10 cellular contexts compared by ENCODE assay signal in the genomic region with DNA sequence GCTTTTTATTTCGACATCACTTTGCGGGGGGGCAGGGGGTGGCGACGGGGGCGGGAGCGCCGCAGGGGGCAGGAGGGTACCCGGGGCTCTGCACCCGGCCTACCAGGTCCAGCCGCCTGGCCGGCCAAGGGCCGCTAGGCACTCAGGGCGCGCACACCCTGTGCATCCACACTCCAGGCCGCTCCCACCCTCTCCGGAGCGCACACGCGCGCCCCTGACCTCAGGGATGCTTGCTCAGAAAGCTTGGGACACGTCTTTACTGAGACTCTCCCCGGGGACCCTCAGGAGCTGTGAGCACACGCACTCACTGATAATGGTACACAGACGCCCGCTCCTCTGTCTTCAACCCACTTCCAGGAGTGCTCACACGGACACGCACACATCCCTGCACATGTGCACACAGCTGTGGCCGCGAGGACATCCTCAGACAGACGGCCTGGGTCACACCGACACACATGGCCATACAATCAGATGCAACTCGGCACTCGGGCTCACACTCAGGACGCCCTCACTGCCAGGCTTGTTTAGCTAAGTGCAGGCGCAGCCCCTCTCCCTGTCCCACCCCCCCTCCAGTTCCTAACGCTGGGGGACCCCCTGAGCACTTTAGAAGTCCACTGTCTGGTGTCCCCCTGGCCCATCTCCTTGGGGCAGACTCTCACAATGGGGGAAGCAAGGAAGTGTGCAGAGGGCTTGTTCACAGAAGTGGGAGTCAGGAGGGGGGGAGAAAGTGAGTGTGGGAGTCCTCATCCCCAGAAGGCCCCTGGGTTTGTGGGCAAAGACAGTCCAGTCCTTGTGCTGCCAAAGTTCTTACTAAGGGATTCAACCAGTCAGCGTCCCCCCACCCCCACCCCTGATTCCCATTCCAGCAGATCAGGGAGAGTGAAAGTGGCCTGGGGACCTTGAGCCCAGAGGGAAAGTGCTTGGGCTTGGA. TPM values are rescaled to one million over a fixed set of nuclear protein-coding genes. Genes with fewer than 3 reads are reported as not detected.
A peak's percentile ranks its signal among the peaks of the same experiment; 100 is the strongest.
DNase-seq lines count a peak whose midpoint lies in the region; ATAC-seq and TF ChIP-seq lines count a peak whose summit lies in the region.
"Had no signal": no experiment of that assay in that cellular context is flagged by ENCODE, and none has a peak within 500 bp of the region (broad histone marks: within the 10 kb centered on the region; RNA-seq: fewer than 3 reads in every experiment).

No MANE protein-coding gene starts in this region.

- H3K4me3 Mint-ChIP-seq in CD4-positive, alpha-beta T cell, result peak overlapping the region; percentile 76
- H3K4me3 Mint-ChIP-seq in glutamatergic neuron (ENCODE audit: unreplicated experiment), result peak overlapping the region; percentile 73

- peak in 1 of 10 experiments; percentile 25 for DNase-seq in CD4-positive, alpha-beta T cell
- DNase-seq in glutamatergic neuron (peak; percentile 35), prostate gland (ENCODE audit: low spot score) (no peak), NCI-H128 (lab: John Stamatoyannopoulos, UW; ENCODE audit: unreplicated experiment) (no peak), T-helper 9 cell (no peak), colonic mucosa (no peak)
- no peak for DNase-seq in activated CD4-positive, alpha-beta T cell treated with anti-CD3 and anti-CD28 coated beads for 4 hours
- DNase-seq: effector CD8-positive, alpha-beta T cell; PC-9 had no signal

- no peaks in the 10 kb centered on the region for H3K9me3 ChIP-seq in CD4-positive, alpha-beta T cell (ENCODE audit: control insufficient read depth, low read length)
- H3K9me3 ChIP-seq in HUES6 (ENCODE audit: control insufficient read depth, insufficient read depth, low read depth, low read length) (no peaks in the 10 kb centered on the region), prostate gland (no peaks in the 10 kb centered on the region), colonic mucosa (no peaks in the 10 kb centered on the region)

- peak overlapping the region; percentile 65 for H3K4me3 ChIP-seq in HUES6 (ENCODE audit: low read depth, low read length)
- peak overlapping the region; percentile 85 to 93 for H3K4me3 ChIP-seq in prostate gland
- no peak overlapping the region for H3K4me3 ChIP-seq in colonic mucosa
- H3K4me3 ChIP-seq: PC-9 had no signal

- H3K36me3 Mint-ChIP-seq in CD4-positive, alpha-beta T cell (ENCODE audit: low read depth), result no peaks in the 10 kb centered on the region
- peaks cover 5% of the 10 kb centered on the region for H3K36me3 Mint-ChIP-seq in glutamatergic neuron (ENCODE audit: unreplicated experiment)

- H3K27ac Mint-ChIP-seq in CD4-positive, alpha-beta T cell, result no peak overlapping the region
- peak overlapping the region; percentile 76 for H3K27ac Mint-ChIP-seq in glutamatergic neuron (ENCODE audit: unreplicated experiment)

- no peaks in the 10 kb centered on the region for H3K9me3 Mint-ChIP-seq in CD4-positive, alpha-beta T cell
- peaks cover 13% of the 10 kb centered on the region for H3K9me3 Mint-ChIP-seq in glutamatergic neuron (ENCODE audit: unreplicated experiment)

- POLR2A ChIA-PET in CD4-positive, alpha-beta T cell (lab: Charles Lee), result no interaction called here

- peaks cover 82% of the 10 kb centered on the region for H3K27me3 Mint-ChIP-seq in CD4-positive, alpha-beta T cell
- peaks cover 30% of the 10 kb centered on the region for H3K27me3 Mint-ChIP-seq in glutamatergic neuron (ENCODE audit: unreplicated experiment)

- H3K9ac ChIP-seq in HUES6 (ENCODE audit: low read length) (no peak overlapping the region), colonic mucosa (ENCODE audit: low read depth in 2 of 2, low read length in 2 of 2) (no peak overlapping the region)

- no peak for TF ChIP-seq CTCF in CD4-positive, alpha-beta T cell (IDR thresholded peaks at IDR 0.05)
- TF ChIP-seq CTCF in glutamatergic neuron (IDR thresholded peaks at IDR 0.05; ENCODE audit: partially characterized antibody, unreplicated experiment) (no peak), prostate gland (IDR thresholded peaks at IDR 0.05) (no peak), colonic mucosa (IDR thresholded peaks at IDR 0.05) (no peak)

- H3K4me1 ChIP-seq in HUES6 (ENCODE audit: control insufficient read depth, insufficient read depth, low read length), result peaks cover 52% of the 10 kb centered on the region
- H3K4me1 ChIP-seq in prostate gland (replicated peaks), result no peaks in the 10 kb centered on the region
- peaks cover 35% of the 10 kb centered on the region for H3K4me1 ChIP-seq in colonic mucosa

- H3K4me1 Mint-ChIP-seq in CD4-positive, alpha-beta T cell (ENCODE audit: low read depth), result peaks cover 37% of the 10 kb centered on the region
- H3K4me1 Mint-ChIP-seq in glutamatergic neuron (ENCODE audit: low read depth, unreplicated experiment), result peaks cover 8% of the 10 kb centered on the region

- intact Hi-C loops in CD4-positive, alpha-beta T cell (cut with DNase I, micrococcal nuclease), result loop anchor here (10.0 kb wide), 2 partner anchors 111 to 319 kb away; no protein-coding TSS in a partner anchor
- intact Hi-C loops in prostate gland (cut with DNase I), result no loop called here
- intact Hi-C loops in colonic mucosa (cut with DNase I), result loop anchor here (10.0 kb wide), 1 partner anchor 329 kb away; no protein-coding TSS in a partner anchor

- no peak for ATAC-seq in CD4-positive, alpha-beta T cell (ENCODE audit: poor library complexity)

- H3K36me3 ChIP-seq in HUES6 (ENCODE audit: control insufficient read depth, insufficient read depth, low read length) (no peaks in the 10 kb centered on the region), prostate gland (no peaks in the 10 kb centered on the region), colonic mucosa (no peaks in the 10 kb centered on the region)

- no peak overlapping the region for H3K27ac ChIP-seq in CD4-positive, alpha-beta T cell (ENCODE audit: low read depth, low read length)
- H3K27ac ChIP-seq in HUES6 (ENCODE audit: low read depth, low read length), result no peak overlapping the region
- H3K27ac ChIP-seq in prostate gland, result peak overlapping the region; percentile 99
- no peak overlapping the region for H3K27ac ChIP-seq in colonic mucosa
- H3K27ac ChIP-seq: PC-9 had no signal

- CTCF ChIA-PET in CD4-positive, alpha-beta T cell (lab: Charles Lee), result no interaction called here

- TF ChIP-seq POLR2A in prostate gland (IDR thresholded peaks at IDR 0.05), result no peak

- WGBS in prostate gland, result 12% methylated on average over 37 of the region's 37 CpGs

- peaks cover 86% of the 10 kb centered on the region for H3K27me3 ChIP-seq in CD4-positive, alpha-beta T cell (ENCODE audit: control insufficient read depth, insufficient read depth, low read length)
- H3K27me3 ChIP-seq in HUES6 (ENCODE audit: control insufficient read depth, insufficient read depth, low read length) (peaks cover 98% of the 10 kb centered on the region), prostate gland (replicated peaks; ENCODE audit: insufficient read depth) (no peaks in the 10 kb centered on the region), colonic mucosa (peaks cover 88% of the 10 kb centered on the region)

RNA-seq across cellular contexts. Expression of gene GATA2, which starts 0.5 kb away (rescaled TPM):
- under 1 TPM; 0.16 to 0.17 TPM for total RNA-seq in CD4-positive, alpha-beta T cell
- total RNA-seq in glutamatergic neuron (ENCODE audit: unreplicated experiment), result 3.6 TPM
- total RNA-seq in prostate gland, result 100 to 1,000 TPM; 181 to 275 TPM
- 1 to 10 TPM; 5.8 to 8.1 TPM for total RNA-seq in colonic mucosa

RNA-seq across cellular contexts. Expression of gene DNAJB8, which starts 26.8 kb away (rescaled TPM):
- total RNA-seq in CD4-positive, alpha-beta T cell, result not detected
- total RNA-seq in glutamatergic neuron (ENCODE audit: unreplicated experiment) (not detected), prostate gland (1 to 10 TPM in 1 of 2 donors, not detected in 1; 3.2 TPM), colonic mucosa (not detected)
- total RNA-seq: PC-9 had no signal

Comparison
In these comparisons a context has a peak if more than half of its experiments do, and no peak if none do; other contexts are left out.
1. H3K27ac ChIP-seq: peak in prostate gland (2 of 2); none in CD4-positive, alpha-beta T cell (single experiment), HUES6 (single experiment) and colonic mucosa (single experiment).
2. RNA of gene GATA2, which starts 0.5 kb away (total RNA-seq): 181 to 275 TPM in prostate gland; 5.8 to 8.1 TPM in colonic mucosa, 3.6 TPM in glutamatergic neuron (single experiment) and 0.16 to 0.17 TPM in CD4-positive, alpha-beta T cell; every median in the first group is over 10 times any median in the second.